ENCODE assay signal across 1 cellular context in the genomic region with DNA sequence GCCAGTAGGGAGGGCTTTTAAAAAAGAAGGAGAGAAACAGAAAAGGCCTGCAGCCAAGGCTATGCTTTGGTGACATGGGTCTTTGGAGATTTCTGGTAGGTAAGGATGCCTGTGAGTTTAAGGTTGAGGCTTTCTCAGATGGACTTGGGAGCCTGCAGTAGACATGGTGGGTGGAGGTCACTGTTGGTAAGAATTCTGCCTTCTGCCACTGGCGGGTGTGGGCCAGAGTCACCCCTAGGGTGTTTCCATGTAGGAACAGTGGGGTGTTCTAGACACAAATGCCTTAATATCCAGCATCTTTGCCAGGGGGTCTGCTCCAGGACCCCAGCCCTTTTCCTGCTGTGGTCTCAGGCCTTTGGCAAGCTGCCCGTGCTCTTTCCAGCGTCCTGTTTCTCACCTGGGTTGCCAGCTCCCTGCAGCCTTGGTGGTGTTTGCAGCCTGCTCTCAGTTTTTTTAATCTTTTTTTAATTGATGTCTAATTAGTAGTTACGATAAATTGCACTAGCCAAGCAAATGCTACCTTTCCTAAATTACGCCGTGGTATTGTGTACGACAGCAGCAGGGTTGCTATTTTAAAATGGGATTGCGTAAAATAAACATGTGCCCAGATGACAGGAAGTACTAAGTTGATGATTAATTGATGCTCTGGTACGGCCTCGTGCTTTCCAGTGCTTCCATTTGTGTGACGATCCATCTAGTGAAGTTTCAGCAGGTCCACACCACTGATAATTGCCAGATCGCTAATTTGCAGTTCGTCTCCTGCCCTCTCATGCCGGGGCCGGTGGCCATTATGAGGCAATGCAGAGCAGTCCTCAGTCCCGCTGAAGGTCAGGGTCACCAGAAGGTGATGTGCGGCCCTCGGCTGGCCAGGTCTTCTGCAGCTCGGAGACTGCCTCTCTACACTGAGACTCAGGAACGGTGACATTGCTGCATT.
TF ChIP-seq lines count a peak whose summit lies in the region.

No MANE protein-coding gene starts in this region.

TF ChIP-seq in A549, 52 proteins besides CTCF, POLR2A, EP300 and RAD21 (continued from another document):
- TF ChIP-seq ZFP36 (IDR thresholded peaks at IDR 0.05; ENCODE audit: borderline replicate concordance, partially characterized antibody) (peak; percentile 16), MAFK (IDR thresholded peaks at IDR 0.05; ENCODE audit: partially characterized antibody) (peak; percentile 13), CEBPB (IDR thresholded peaks at IDR 0.05) (peak; percentile 97 to 99), HOXA7 (CRISPR knock-in tag; IDR thresholded peaks at IDR 0.05) (no peak), HOXB5 (CRISPR knock-in tag; IDR thresholded peaks at IDR 0.05) (peak; percentile 99), GATA3 (IDR thresholded peaks at IDR 0.05; ENCODE audit: borderline replicate concordance) (peak; percentile 52; the same call in 1 of the 2 replicates), NPAS2 (CRISPR knock-in tag; IDR thresholded peaks at IDR 0.05; ENCODE audit: borderline replicate concordance) (0 out of 2 replicates have a peak, but pooled peaks have one; percentile 49), EHF (CRISPR knock-in tag; IDR thresholded peaks at IDR 0.05) (no peak), PBX3 (IDR thresholded peaks at IDR 0.05) (peak; percentile 52; the same call in 1 of the 2 replicates), HOXB13 (CRISPR knock-in tag; IDR thresholded peaks at IDR 0.05; ENCODE audit: low read depth) (peak; percentile 70; the same call in 1 of the 2 replicates), E2F6 (IDR thresholded peaks at IDR 0.05; ENCODE audit: borderline replicate concordance, low read depth) (peak; percentile 88), FOXS1 (CRISPR knock-in tag; IDR thresholded peaks at IDR 0.05) (peak; percentile 90; the same call in 1 of the 2 replicates), FOSB (CRISPR knock-in tag; IDR thresholded peaks at IDR 0.05) (no peak), ZNF302 (CRISPR knock-in tag; IDR thresholded peaks at IDR 0.05) (no peak), HMGXB4 (CRISPR knock-in tag; IDR thresholded peaks at IDR 0.05; ENCODE audit: borderline replicate concordance) (no peak), ESRRA (IDR thresholded peaks at IDR 0.05; ENCODE audit: borderline replicate concordance, low read length) (no peak), MYC (IDR thresholded peaks at IDR 0.05; ENCODE audit: borderline replicate concordance, low read length) (peak; percentile 87), SMC3 (IDR thresholded peaks at IDR 0.05) (peak; percentile 50; the same call in 1 of the 3 replicates), JUN (IDR thresholded peaks at IDR 0.05) (peak; percentile 51 to 76; a peak in 3 of 5 replicates), HES2 (IDR thresholded peaks at IDR 0.05) (peak; percentile 74)
- TF ChIP-seq, protein P1, sequence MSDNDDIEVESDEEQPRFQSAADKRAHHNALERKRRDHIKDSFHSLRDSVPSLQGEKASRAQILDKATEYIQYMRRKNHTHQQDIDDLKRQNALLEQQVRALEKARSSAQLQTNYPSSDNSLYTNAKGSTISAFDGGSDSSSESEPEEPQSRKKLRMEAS (IDR thresholded peaks at IDR 0.05): peak; percentile 98
